Comparison of ENCODE assay signal across 21 cellular contexts in genomic region chr21:21226472-21226871, GRCh38.
DNase-seq lines count a peak whose midpoint lies in the region; FAIRE-seq and TF ChIP-seq lines count a peak whose summit lies in the region.
"Had no signal": no experiment of that assay in that cellular context is flagged by ENCODE, and none has a peak within 500 bp of the region (broad histone marks: within the 10 kb centered on the region; RNA-seq: fewer than 3 reads in every experiment).

No MANE protein-coding gene starts in this region.

- no peaks in the 10 kb centered on the region for H3K36me3 ChIP-seq in smooth muscle cell (ENCODE audit: low read depth)
- H3K36me3 ChIP-seq: BLaER1, HAP-1 had no signal

- no peaks in the 10 kb centered on the region for H3K4me1 ChIP-seq in smooth muscle cell (ENCODE audit: low read depth)
- H3K4me1 ChIP-seq: BLaER1, HAP-1 had no signal

- H4K20me1 ChIP-seq in smooth muscle cell (ENCODE audit: low read depth): no peaks in the 10 kb centered on the region
- H4K20me1 ChIP-seq: BLaER1 had no signal

- no peak overlapping the region for H3K4me2 ChIP-seq in smooth muscle cell
- H3K4me2 ChIP-seq: BLaER1, GM23338 had no signal

- H2AFZ ChIP-seq in smooth muscle cell (ENCODE audit: low read depth): no peak overlapping the region
- H2AFZ ChIP-seq: GM23338 had no signal

- TF ChIP-seq POLR2A in H54 (IDR thresholded peaks at IDR 0.05; ENCODE audit: low read depth, low read length): no peak

- H3F3A ChIP-seq in smooth muscle cell (ENCODE audit: low read depth): no peaks in the 10 kb centered on the region

- H3K27ac ChIP-seq in smooth muscle cell (ENCODE audit: low read depth): no peak overlapping the region
- H3K27ac ChIP-seq: 22Rv1, BLaER1, C4-2B had no signal

- 50% methylated on average over 1 of the region's 1 CpG for WGBS in smooth muscle cell (ENCODE audit: low lambda C conversion rate)

- H3K9me3 ChIP-seq in smooth muscle cell (replicated peaks; ENCODE audit: low read depth): no peaks in the 10 kb centered on the region
- H3K9me3 ChIP-seq: HAP-1 had no signal

- no peaks in the 10 kb centered on the region for H3K27me3 ChIP-seq in smooth muscle cell (ENCODE audit: low read depth)
- H3K27me3 ChIP-seq: BLaER1 had no signal

- FAIRE-seq in H54 (lab: Jason Lieb, UNC): peak; percentile 61
- FAIRE-seq: D721Med, GM12891, GM18507 had no signal

- H3K79me2 ChIP-seq in smooth muscle cell (ENCODE audit: low read depth): no peaks in the 10 kb centered on the region

- H3K9ac ChIP-seq in smooth muscle cell (ENCODE audit: low read depth): no peak overlapping the region
- H3K9ac ChIP-seq: BLaER1 had no signal

- DNase-seq in H54 (ENCODE audit: insufficient read length, low spot score) (no peak), fibroblast of mammary gland (ENCODE audit: low read depth) (peak; percentile 4), medulla oblongata (ENCODE audit: extremely low spot score) (peak; percentile 22), pons (ENCODE audit: low spot score) (peak; percentile 57), DMS 273 (lab: John Stamatoyannopoulos, UW; ENCODE audit: unreplicated experiment) (no peak), smooth muscle cell (lab: John Stamatoyannopoulos, UW; ENCODE audit: unreplicated experiment) (no peak), NCI-H1092 (lab: John Stamatoyannopoulos, UW) (no peak)
- DNase-seq: CD4-positive, CD25-positive, alpha-beta regulatory T cell; CD8-positive, alpha-beta T cell; DMS53; DMS79 treated with DMSO at 0.1 percent for 48 hours; GF-D8; HFFc6 had no signal

- no peak for TF ChIP-seq CTCF in fibroblast of mammary gland (conservative IDR thresholded peaks at IDR 0.05; ENCODE audit: control insufficient read depth, insufficient read depth, low read depth, low read length)
- no peak for TF ChIP-seq CTCF in smooth muscle cell (IDR thresholded peaks at IDR 0.05; ENCODE audit: borderline replicate concordance, insufficient read depth, poor library complexity, severe bottlenecking)

- H3K4me3 ChIP-seq in fibroblast of mammary gland (ENCODE audit: control insufficient read depth, low read depth, low read length) (no peak overlapping the region), smooth muscle cell (no peak overlapping the region)
- H3K4me3 ChIP-seq: BLaER1, GM23338, HAP-1 had no signal

Comparison
In these comparisons a context has a peak if more than half of its experiments do, and no peak if none do; other contexts are left out.
1. DNase-seq: peak in fibroblast of mammary gland (single experiment), medulla oblongata (single experiment) and pons (single experiment); none in H54 (single experiment), DMS 273 (single experiment), smooth muscle cell (single experiment) and NCI-H1092 (single experiment).